Comparison of ENCODE assay signal across 21 cellular contexts in the genomic region with DNA sequence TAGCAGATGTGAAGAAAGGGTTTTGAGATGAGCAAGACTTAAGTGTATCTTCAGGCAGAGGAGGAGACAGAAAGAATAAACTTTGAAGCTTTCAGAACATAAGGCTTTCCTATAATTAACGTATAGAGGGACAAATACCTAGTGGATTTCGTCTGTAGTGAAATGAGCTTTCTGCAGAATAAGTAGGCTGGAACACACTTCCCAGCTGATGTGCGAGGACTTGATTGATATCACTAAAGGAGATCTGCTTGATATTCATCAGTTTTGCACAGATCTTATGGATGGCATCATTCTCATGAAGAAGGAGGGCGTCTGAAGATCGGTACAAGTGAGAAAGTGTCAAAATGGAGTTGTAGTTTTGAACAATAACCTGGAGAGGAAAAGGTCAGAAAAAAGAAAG.
"Had no signal": no experiment of that assay in that cellular context is flagged by ENCODE, and none has a peak within 500 bp of the region (broad histone marks: within the 10 kb centered on the region; RNA-seq: fewer than 3 reads in every experiment).

No MANE protein-coding gene starts in this region.

- H3K27me3 ChIP-seq: gastroesophageal sphincter, tibial artery had no signal

- H3K4me3 ChIP-seq: gastroesophageal sphincter, tibial artery had no signal

- H3K4me3 Mint-ChIP-seq: activated CD4-positive, alpha-beta T cell treated with anti-CD3 and anti-CD28 coated beads, Interleukin-2, amount 10 ng/mL, durations not matched to agents 24 days and 14 days; brain; natural killer cell; T-helper 1 cell treated with Interleukin-12 subunit alpha and Interleukin-12 subunit beta and Interleukin-4 antibody, amounts not matched to agents 30 μg/mL and 1 μg/mL, for 36 hours had no signal

- H3K27me3 Mint-ChIP-seq: activated CD4-positive, alpha-beta T cell treated with anti-CD3 and anti-CD28 coated beads, Interleukin-2, amount 10 ng/mL, durations not matched to agents 24 days and 14 days; brain; progenitor cell of endocrine pancreas had no signal

- H3K27ac Mint-ChIP-seq: activated CD4-positive, alpha-beta T cell treated with anti-CD3 and anti-CD28 coated beads, Interleukin-2, amount 10 ng/mL, durations not matched to agents 24 days and 14 days; brain; natural killer cell; progenitor cell of endocrine pancreas; T-helper 1 cell treated with Interleukin-12 subunit alpha and Interleukin-12 subunit beta and Interleukin-4 antibody, amounts not matched to agents 30 μg/mL and 1 μg/mL, for 36 hours had no signal

- H3K9me3 ChIP-seq: gastroesophageal sphincter, tibial artery had no signal

- H3K4me1 ChIP-seq: gastroesophageal sphincter, tibial artery had no signal

- H3K27ac ChIP-seq: epithelial cell of prostate, gastroesophageal sphincter, tibial artery had no signal

- ATAC-seq: gastroesophageal sphincter; left ventricle myocardium superior; natural killer cell; stimulated activated naive CD8-positive, alpha-beta T cell treated with anti-CD3 and anti-CD28 coated beads, Interleukin-15, Interleukin-2, amounts not matched to agents 100 U/mL and 50 U/mL, for 24 hours had no signal

- H3K9me3 Mint-ChIP-seq: activated CD4-positive, alpha-beta T cell treated with anti-CD3 and anti-CD28 coated beads, Interleukin-2, amount 10 ng/mL, durations not matched to agents 24 days and 14 days; brain; natural killer cell; T-helper 1 cell treated with Interleukin-12 subunit alpha and Interleukin-12 subunit beta and Interleukin-4 antibody, amounts not matched to agents 30 μg/mL and 1 μg/mL, for 36 hours had no signal

- DNase-seq: activated CD4-positive, alpha-beta T cell treated with anti-CD3 and anti-CD28 coated beads, Interleukin-2, amount 10 ng/mL, durations not matched to agents 24 days and 14 days; activated CD4-positive, CD25-positive, alpha-beta regulatory T cell; activated CD8-positive, alpha-beta memory T cell treated with anti-CD3 and anti-CD28 coated beads for 24 hours; activated CD8-positive, alpha-beta memory T cell treated with anti-CD3 and anti-CD28 coated beads, Interleukin-2, amount 50 U/mL, for 4 hours; activated naive CD4-positive, alpha-beta T cell; anterior cingulate cortex; head of caudate nucleus; hypothalamus; left ventricle myocardium superior; midbrain; natural killer cell; retina; stimulated activated CD4-positive, alpha-beta T cell treated with anti-CD3 and anti-CD28 coated beads, Interleukin-4, amount 100 ng/mL, for 1 hour; stimulated activated naive CD8-positive, alpha-beta T cell treated with anti-CD3 and anti-CD28 coated beads, Interleukin-15, Interleukin-2, amounts not matched to agents 100 U/mL and 50 U/mL, for 24 hours; T1000 had no signal

- H3K4me1 Mint-ChIP-seq: brain, natural killer cell had no signal
